ENCODE assay signal across 8 cellular contexts in genomic region chr2:111905990-111906735, GRCh38. TPM values are rescaled to one million over a fixed set of nuclear protein-coding genes. Genes with fewer than 3 reads are reported as not detected.
DNase-seq lines count a peak whose midpoint lies in the region; ATAC-seq and TF ChIP-seq lines count a peak whose summit lies in the region.

No MANE protein-coding gene starts in this region.

- no peak overlapping the region for H3K9ac ChIP-seq in mesendoderm (ENCODE audit: low read length)

- H3K4ac ChIP-seq in mesendoderm (ENCODE audit: low read depth, low read length), result no peak overlapping the region

- H3K27ac Mint-ChIP-seq in CD4-positive, CD25-positive, alpha-beta regulatory T cell, result peak overlapping the region; percentile 34 to 63 (median 48)

- in situ Hi-C loops in astrocyte of the spinal cord (cut with HindIII; ENCODE audit: low sequenced_read_pairs), result no loop called here

- peaks cover 19% of the 10 kb centered on the region for H3K79me2 ChIP-seq in mesendoderm (ENCODE audit: control insufficient read depth, insufficient read depth, low read length)

- H4K8ac ChIP-seq in mesendoderm (ENCODE audit: low read depth, low read length), result no peak overlapping the region

- peaks cover 13% of the 10 kb centered on the region for H3K27me3 Mint-ChIP-seq in CD4-positive, CD25-positive, alpha-beta regulatory T cell

- DNase-seq in CD4-positive, CD25-positive, alpha-beta regulatory T cell, result peak in 1 of 3 donors; percentile 27
- DNase-seq in astrocyte of the spinal cord (ENCODE audit: low read depth, low spot score) (peak; percentile 29), mesendoderm (peak; percentile 54), NCI-H1092 (lab: John Stamatoyannopoulos, UW) (no peak), ureter (ENCODE audit: low spot score) (no peak)
- no peak for DNase-seq in stimulated activated CD4-positive, alpha-beta T cell treated with anti-CD3 and anti-CD28 coated beads, Interleukin-4, amount 100 ng/mL, for 24 hours
- DNase-seq in stimulated activated CD8-positive, alpha-beta memory T cell treated with anti-CD3 and anti-CD28 coated beads, Interleukin-4, amount 100 ng/mL, for 48 hours, result no peak

- H3K56ac ChIP-seq in mesendoderm (ENCODE audit: low read length), result no peak overlapping the region

- H2BK5ac ChIP-seq in mesendoderm (ENCODE audit: low read length), result no peak overlapping the region

- TF ChIP-seq CTCF in astrocyte of the spinal cord (IDR thresholded peaks at IDR 0.05; ENCODE audit: low read depth, low read length), result no peak

- H4K5ac ChIP-seq in mesendoderm (ENCODE audit: low read length), result no peak overlapping the region

- peaks cover 0 to 21% (median 7%) of the 10 kb centered on the region in 4 donors for H3K4me1 Mint-ChIP-seq in CD4-positive, CD25-positive, alpha-beta regulatory T cell

- H2BK120ac ChIP-seq in mesendoderm (ENCODE audit: low read depth, low read length), result no peak overlapping the region

- H3K4me3 Mint-ChIP-seq in CD4-positive, CD25-positive, alpha-beta regulatory T cell, result no peak overlapping the region

- no peak overlapping the region for H2AK5ac ChIP-seq in mesendoderm (ENCODE audit: low read length)

- H3K18ac ChIP-seq in mesendoderm (ENCODE audit: low read length), result no peak overlapping the region

- peaks cover 22% of the 10 kb centered on the region for H3K79me1 ChIP-seq in mesendoderm (ENCODE audit: low read length)

- H2BK15ac ChIP-seq in mesendoderm (replicated peaks; ENCODE audit: low read depth), result no peak overlapping the region

- no CpG with 5 or more reads among the region's 4 CpGs for WGBS in mesendoderm (ENCODE audit: extremely low coverage, insufficient coverage, low lambda C conversion rate)

- no peak overlapping the region for H3K23ac ChIP-seq in mesendoderm (ENCODE audit: low read length)

- H3K27ac ChIP-seq in CD4-positive, CD25-positive, alpha-beta regulatory T cell (ENCODE audit: insufficient read depth, low read length, poor library complexity, severe bottlenecking), result no peak overlapping the region
- H3K27ac ChIP-seq in mesendoderm (ENCODE audit: low read depth, low read length), result no peak overlapping the region

- H3K36me3 ChIP-seq in CD4-positive, CD25-positive, alpha-beta regulatory T cell (ENCODE audit: control insufficient read depth, insufficient read depth, low read length), result no peaks in the 10 kb centered on the region
- no peaks in the 10 kb centered on the region for H3K36me3 ChIP-seq in mesendoderm (ENCODE audit: control insufficient read depth, insufficient read depth, low read length)

- H3K4me3 ChIP-seq in CD4-positive, CD25-positive, alpha-beta regulatory T cell (ENCODE audit: low read depth, low read length), result no peak overlapping the region
- no peak overlapping the region for H3K4me3 ChIP-seq in astrocyte of the spinal cord (ENCODE audit: low read depth, low read length)
- no peak overlapping the region for H3K4me3 ChIP-seq in mesendoderm (ENCODE audit: low read length)

- ATAC-seq in CD4-positive, CD25-positive, alpha-beta regulatory T cell (ENCODE audit: low read depth in 2 of 2), result no peak
- ATAC-seq in HG02759 (IDR thresholded peaks at IDR 0.05; ENCODE audit: unreplicated experiment), result peak; percentile 52

- no peaks in the 10 kb centered on the region for H3K36me3 Mint-ChIP-seq in CD4-positive, CD25-positive, alpha-beta regulatory T cell

- peaks cover 6% of the 10 kb centered on the region for H3K4me1 ChIP-seq in CD4-positive, CD25-positive, alpha-beta regulatory T cell (ENCODE audit: control insufficient read depth, insufficient read depth, low read length, poor library complexity, severe bottlenecking)
- peaks cover 38% of the 10 kb centered on the region for H3K4me1 ChIP-seq in mesendoderm (ENCODE audit: control insufficient read depth, low read depth, low read length)

- no peaks in the 10 kb centered on the region for H3K9me3 ChIP-seq in CD4-positive, CD25-positive, alpha-beta regulatory T cell (ENCODE audit: control insufficient read depth in 2 of 2, low read length in 2 of 2)

- peaks cover 0 to 1% (median 0%) of the 10 kb centered on the region in 7 donors for H3K9me3 Mint-ChIP-seq in CD4-positive, CD25-positive, alpha-beta regulatory T cell

- no peak overlapping the region for H3K4me2 ChIP-seq in mesendoderm (ENCODE audit: low read length)

- peaks cover 4% of the 10 kb centered on the region for H3K27me3 ChIP-seq in CD4-positive, CD25-positive, alpha-beta regulatory T cell (ENCODE audit: control insufficient read depth, insufficient read depth, low read length)
- H3K27me3 ChIP-seq in mesendoderm (ENCODE audit: insufficient read depth, low read length, poor library complexity), result no peaks in the 10 kb centered on the region

RNA-seq across cellular contexts. Expression of gene MERTK, which starts 7.8 kb away (rescaled TPM):
- total RNA-seq in CD4-positive, CD25-positive, alpha-beta regulatory T cell, result 0.20 TPM
- not detected for polyA plus RNA-seq in CD4-positive, CD25-positive, alpha-beta regulatory T cell
- 14.1 TPM for polyA plus RNA-seq in mesendoderm (2013, experiment 1 of 2)
- polyA plus RNA-seq in mesendoderm (2013, experiment 2 of 2), result 15.2 TPM
- total RNA-seq in ureter, result 33.5 TPM

RNA-seq across cellular contexts. Expression of gene ANAPC1, which starts 22.2 kb away (rescaled TPM):
- total RNA-seq in CD4-positive, CD25-positive, alpha-beta regulatory T cell, result 49.9 TPM
- 10 to 100 TPM; 22.4 to 24.7 (median 23.8) TPM for polyA plus RNA-seq in CD4-positive, CD25-positive, alpha-beta regulatory T cell
- polyA plus RNA-seq in mesendoderm (2013, experiment 1 of 2), result 40.6 TPM
- polyA plus RNA-seq in mesendoderm (2013, experiment 2 of 2), result 39.8 TPM
- total RNA-seq in ureter, result 69.2 TPM

Comparison
In these comparisons a context has a peak if more than half of its experiments do, and no peak if none do; other contexts are left out.
1. DNase-seq: peak in astrocyte of the spinal cord (single experiment) and mesendoderm (single experiment); none in NCI-H1092 (single experiment), stimulated activated CD4-positive, alpha-beta T cell treated with anti-CD3 and anti-CD28 coated beads, Interleukin-4, amount 100 ng/mL, for 24 hours (single experiment), ureter (single experiment) and stimulated activated CD8-positive, alpha-beta memory T cell treated with anti-CD3 and anti-CD28 coated beads, Interleukin-4, amount 100 ng/mL, for 48 hours (single experiment).
2. RNA of gene MERTK, which starts 7.8 kb away (total RNA-seq): 33.5 TPM in ureter (single experiment); 0.20 TPM in CD4-positive, CD25-positive, alpha-beta regulatory T cell (single experiment); every median in the first group is over 10 times any median in the second.